Comparison of ENCODE assay signal across 32 cellular contexts in the genomic region with DNA sequence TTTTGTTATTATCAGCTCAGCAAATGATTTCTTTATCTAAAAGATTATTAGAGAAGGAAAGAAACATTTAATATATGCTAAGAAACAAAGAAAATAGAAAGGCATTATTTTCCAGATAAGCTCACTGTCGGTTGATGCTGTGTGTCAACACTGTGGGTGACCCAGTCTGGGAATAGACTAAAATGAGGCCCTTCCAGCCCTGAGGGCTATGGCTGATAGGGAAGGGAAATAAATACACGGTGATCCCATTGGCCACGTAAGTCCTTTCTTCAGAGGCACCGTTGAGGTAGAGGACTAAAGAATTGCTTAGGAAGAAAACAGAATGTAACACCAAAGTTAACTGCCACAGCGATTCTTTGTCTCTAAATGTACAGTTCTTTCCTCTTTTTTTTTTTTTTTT. TPM values are rescaled to one million over a fixed set of nuclear protein-coding genes. Genes with fewer than 3 reads are reported as not detected.
"Had no signal": no experiment of that assay in that cellular context is flagged by ENCODE, and none has a peak within 500 bp of the region (broad histone marks: within the 10 kb centered on the region; RNA-seq: fewer than 3 reads in every experiment).

No MANE protein-coding gene starts in this region.

- H3K36me3 ChIP-seq: neural progenitor cell, pancreas, prostate gland, right atrium auricular region, spleen, suprapubic skin, tibial artery, transverse colon, upper lobe of right lung, uterus had no signal

- H3K4me3 ChIP-seq: neural progenitor cell, pancreas, prostate gland, right atrium auricular region, skin epidermis, smooth muscle cell, spleen, suprapubic skin, tibial artery, transverse colon, upper lobe of right lung, uterus had no signal

- H2AFZ ChIP-seq: neural progenitor cell had no signal

- H3K4me3 Mint-ChIP-seq: naive thymus-derived CD4-positive, alpha-beta T cell; natural killer cell; nephron; neural progenitor cell; stimulated activated memory B cell treated with anti-CD40 and anti-IgM and Interleukin-4, amounts not matched to agents 10 μg/mL and 1 μg/mL and 100 μg/mL, for 72 hours; stimulated activated naive CD8-positive, alpha-beta T cell treated with anti-CD3 and anti-CD28 coated beads, Interleukin-15, amount 100 ng/mL, for 72 hours; type B pancreatic cell had no signal

- H3K36me3 Mint-ChIP-seq: natural killer cell; neural progenitor cell; stimulated activated memory B cell treated with anti-CD40 and anti-IgM and Interleukin-4, amounts not matched to agents 10 μg/mL and 1 μg/mL and 100 μg/mL, for 72 hours; type B pancreatic cell had no signal

- H3K27me3 Mint-ChIP-seq: naive thymus-derived CD4-positive, alpha-beta T cell; stimulated activated memory B cell treated with anti-CD40 and anti-IgM and Interleukin-4, amounts not matched to agents 10 μg/mL and 1 μg/mL and 100 μg/mL, for 72 hours; stimulated activated naive CD8-positive, alpha-beta T cell treated with anti-CD3 and anti-CD28 coated beads, Interleukin-15, amount 100 ng/mL, for 72 hours; type B pancreatic cell had no signal

- H3K27me3 ChIP-seq: neural progenitor cell, pancreas, right atrium auricular region, spleen, suprapubic skin, testis, tibial artery, transverse colon, upper lobe of right lung, uterus had no signal

- H3K4me1 Mint-ChIP-seq: nephron; neural progenitor cell; stimulated activated memory B cell treated with anti-CD40 and anti-IgM and Interleukin-4, amounts not matched to agents 10 μg/mL and 1 μg/mL and 100 μg/mL, for 72 hours had no signal

- DNase-seq: naive thymus-derived CD4-positive, alpha-beta T cell; natural killer cell; occipital lobe; pancreas; retina; spleen; stimulated activated CD4-positive, alpha-beta T cell treated with anti-CD3 and anti-CD28 coated beads, Interleukin-12 subunit alpha, Interleukin-12 subunit beta, amount 100 ng/mL, for 4 hours; stimulated activated CD4-positive, alpha-beta T cell treated with anti-CD3 and anti-CD28 coated beads, Interleukin-1b, Interleukin-23, amount 100 ng/mL, for 48 hours; stimulated activated CD4-positive, alpha-beta T cell treated with anti-CD3 and anti-CD28 coated beads, Interleukin-4, amount 100 ng/mL, for 1 hour; stimulated activated CD4-positive, alpha-beta T cell treated with anti-CD3 and anti-CD28 coated beads, Interleukin-4, amount 100 ng/mL, for 4 hours; stimulated activated CD8-positive, alpha-beta memory T cell treated with anti-CD3 and anti-CD28 coated beads, Interleukin-4, amount 100 ng/mL, for 48 hours; stimulated activated naive CD4-positive, alpha-beta T cell; stimulated activated naive CD8-positive, alpha-beta T cell treated with anti-CD3 and anti-CD28 coated beads, Interleukin-15, amount 100 ng/mL, for 72 hours; stimulated activated naive CD8-positive, alpha-beta T cell treated with anti-CD3 and anti-CD28 coated beads, Interleukin-15, Interleukin-2, amounts not matched to agents 100 U/mL and 50 U/mL, for 24 hours; substantia nigra; testis; tibial artery; transverse colon; upper lobe of right lung; uterus had no signal

- H3K4me2 ChIP-seq: neural progenitor cell, smooth muscle cell had no signal

- H3K9me3 Mint-ChIP-seq: nephron, neural progenitor cell, type B pancreatic cell had no signal

- H3K9me3 ChIP-seq: pancreas, prostate gland, right atrium auricular region, suprapubic skin, testis, tibial artery, transverse colon, upper lobe of right lung, uterus had no signal

- H3K4me1 ChIP-seq: neural progenitor cell, pancreas, prostate gland, right atrium auricular region, suprapubic skin, testis, tibial artery, transverse colon, upper lobe of right lung, uterus had no signal

- H3K27ac ChIP-seq: neural progenitor cell, pancreas, prostate gland, right atrium auricular region, skin epidermis, spleen, suprapubic skin, testis, tibial artery, transverse colon, upper lobe of right lung, uterus had no signal

- H3K27ac Mint-ChIP-seq: naive thymus-derived CD4-positive, alpha-beta T cell; natural killer cell; nephron; neural progenitor cell; stimulated activated memory B cell treated with anti-CD40 and anti-IgM and Interleukin-4, amounts not matched to agents 10 μg/mL and 1 μg/mL and 100 μg/mL, for 72 hours; stimulated activated naive CD8-positive, alpha-beta T cell treated with anti-CD3 and anti-CD28 coated beads, Interleukin-15, amount 100 ng/mL, for 72 hours; type B pancreatic cell had no signal

- ATAC-seq: naive thymus-derived CD4-positive, alpha-beta T cell; natural killer cell; pancreas; sciatic nerve; stimulated activated memory B cell treated with anti-CD40 and anti-IgM and Interleukin-4, amounts not matched to agents 10 μg/mL and 1 μg/mL and 100 μg/mL, for 72 hours; stimulated activated naive CD8-positive, alpha-beta T cell treated with anti-CD3 and anti-CD28 coated beads, Interleukin-15, amount 100 ng/mL, for 72 hours; stimulated activated naive CD8-positive, alpha-beta T cell treated with anti-CD3 and anti-CD28 coated beads, Interleukin-15, Interleukin-2, amounts not matched to agents 100 U/mL and 50 U/mL, for 24 hours; upper lobe of right lung had no signal

RNA-seq across cellular contexts. Expression of gene ABCB11, which starts 1.8 kb away (rescaled TPM):
- total RNA-seq: naive thymus-derived CD4-positive, alpha-beta T cell; osteoblast had no signal
- polyA plus RNA-seq: naive thymus-derived CD4-positive, alpha-beta T cell; neural cell had no signal

RNA-seq across cellular contexts. Expression of gene DHRS9, which starts 40.0 kb away (rescaled TPM):
- total RNA-seq: osteoblast had no signal
- polyA plus RNA-seq: naive thymus-derived CD4-positive, alpha-beta T cell; neural cell had no signal
